Comparison of ENCODE assay signal across 8 cellular contexts in genomic region chr5:78509884-78510769, GRCh38.
DNase-seq lines count a peak whose midpoint lies in the region; ATAC-seq and TF ChIP-seq lines count a peak whose summit lies in the region.

No MANE protein-coding gene starts in this region.

- H3K9me3 Mint-ChIP-seq in GM23338, result no peaks in the 10 kb centered on the region

- H3K36me3 Mint-ChIP-seq in GM23338 (ENCODE audit: low read depth), result peaks cover 5% of the 10 kb centered on the region

- peaks cover 46% of the 10 kb centered on the region for H3K4me1 Mint-ChIP-seq in GM23338

- peaks cover 28% of the 10 kb centered on the region for H3K4me1 ChIP-seq in GM23338 (ENCODE audit: insufficient read depth)

- 0 out of 2 replicates have a peak, but pooled peaks cover 4% of the 10 kb centered on the region for H3F3A ChIP-seq in GM23338 (replicated peaks; ENCODE audit: low read depth)

- H4K20me1 ChIP-seq in GM23338 (replicated peaks; ENCODE audit: insufficient read depth), result peaks cover 12% of the 10 kb centered on the region

- ATAC-seq in GM23338 (peak; percentile 94), omental fat pad (ENCODE audit: low FRiP score) (peak; percentile 45)

- H3K4me3 Mint-ChIP-seq in GM23338, result peak overlapping the region; percentile 62

- H3K79me2 ChIP-seq in GM23338 (replicated peaks; ENCODE audit: insufficient read depth), result peaks cover 59% of the 10 kb centered on the region

- H3K9me2 ChIP-seq in GM23338 (ENCODE audit: insufficient read depth), result no peaks in the 10 kb centered on the region

- H3K27ac ChIP-seq in GM23338 (ENCODE audit: low read depth), result no peak overlapping the region

- no peaks in the 10 kb centered on the region for H3K27me3 ChIP-seq in GM23338 (ENCODE audit: insufficient read depth)

- H3K27me3 Mint-ChIP-seq in GM23338 (ENCODE audit: insufficient read depth, low read depth, poor library complexity), result peaks cover 5% of the 10 kb centered on the region

- no peak for TF ChIP-seq CTCF in GM10266 (IDR thresholded peaks at IDR 0.05; ENCODE audit: control insufficient read depth, insufficient read depth, low read depth, missing control alignments)
- TF ChIP-seq CTCF in GM23338 (conservative IDR thresholded peaks at IDR 0.05; ENCODE audit: low read depth in 2 of 2), result peak; percentile 40 to 48
- TF ChIP-seq CTCF in omental fat pad (IDR thresholded peaks at IDR 0.05), result no peak

- peak overlapping the region; percentile 61; the same call in 1 of the 2 replicates for H3K27ac Mint-ChIP-seq in GM23338

- H3K36me3 ChIP-seq in GM23338 (ENCODE audit: insufficient read depth), result no peaks in the 10 kb centered on the region

- no peak overlapping the region for H2AFZ ChIP-seq in GM23338

- peak; percentile 62 for DNase-seq in GM10266 (ENCODE audit: extremely low spot score)
- DNase-seq in GM23338 (ENCODE audit: low spot score), result peak; percentile 84
- DNase-seq in NAMALWA (ENCODE audit: low spot score), result peak; percentile 44
- peak; percentile 72 for DNase-seq in activated effector memory CD4-positive, alpha-beta T cell treated with anti-CD3 and anti-CD28 coated beads, Interleukin-2, amount 50 U/mL, for 16 hours
- DNase-seq in globus pallidus (ENCODE audit: low spot score), result peak; percentile 61
- no peak for DNase-seq in omental fat pad (ENCODE audit: low spot score)
- DNase-seq in NCI-H2171 treated with DMSO at 0.1 percent for 48 hours (lab: John Stamatoyannopoulos, UW), result no peak
- no peak for DNase-seq in NCI-H82 (lab: John Stamatoyannopoulos, UW)

- H3K4me3 ChIP-seq in GM23338, result peak overlapping the region; percentile 53

- peak overlapping the region; percentile 90 for H3K4me2 ChIP-seq in GM23338

TF ChIP-seq in GM23338, 12 proteins besides CTCF, POLR2A, EP300 and RAD21:
- TF ChIP-seq ZNF114 (CRISPR knock-in tag; IDR thresholded peaks at IDR 0.05) (no peak), ZNF462 (CRISPR knock-in tag; IDR thresholded peaks at IDR 0.05) (no peak), ZNF331 (CRISPR knock-in tag; IDR thresholded peaks at IDR 0.05; ENCODE audit: low read depth) (no peak), EZH2 (IDR thresholded peaks at IDR 0.05; ENCODE audit: low read depth, unreplicated experiment) (no peak), EZH2phosphoT487 (IDR thresholded peaks at IDR 0.05; ENCODE audit: unreplicated experiment) (no peak), POLR2AphosphoS5 (IDR thresholded peaks at IDR 0.05; ENCODE audit: low read depth) (no peak), NANOG (IDR thresholded peaks at IDR 0.05; ENCODE audit: borderline replicate concordance) (no peak), CREB1 (CRISPR knock-in tag; IDR thresholded peaks at IDR 0.05; ENCODE audit: low read depth) (no peak), JUNB (IDR thresholded peaks at IDR 0.05; ENCODE audit: unreplicated experiment) (no peak), STAT1 (IDR thresholded peaks at IDR 0.05; ENCODE audit: unreplicated experiment) (no peak)
- TF ChIP-seq, protein P1, sequence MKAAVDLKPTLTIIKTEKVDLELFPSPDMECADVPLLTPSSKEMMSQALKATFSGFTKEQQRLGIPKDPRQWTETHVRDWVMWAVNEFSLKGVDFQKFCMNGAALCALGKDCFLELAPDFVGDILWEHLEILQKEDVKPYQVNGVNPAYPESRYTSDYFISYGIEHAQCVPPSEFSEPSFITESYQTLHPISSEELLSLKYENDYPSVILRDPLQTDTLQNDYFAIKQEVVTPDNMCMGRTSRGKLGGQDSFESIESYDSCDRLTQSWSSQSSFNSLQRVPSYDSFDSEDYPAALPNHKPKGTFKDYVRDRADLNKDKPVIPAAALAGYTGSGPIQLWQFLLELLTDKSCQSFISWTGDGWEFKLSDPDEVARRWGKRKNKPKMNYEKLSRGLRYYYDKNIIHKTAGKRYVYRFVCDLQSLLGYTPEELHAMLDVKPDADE (IDR thresholded peaks at IDR 0.05), result no peak
- TF ChIP-seq, protein P2, sequence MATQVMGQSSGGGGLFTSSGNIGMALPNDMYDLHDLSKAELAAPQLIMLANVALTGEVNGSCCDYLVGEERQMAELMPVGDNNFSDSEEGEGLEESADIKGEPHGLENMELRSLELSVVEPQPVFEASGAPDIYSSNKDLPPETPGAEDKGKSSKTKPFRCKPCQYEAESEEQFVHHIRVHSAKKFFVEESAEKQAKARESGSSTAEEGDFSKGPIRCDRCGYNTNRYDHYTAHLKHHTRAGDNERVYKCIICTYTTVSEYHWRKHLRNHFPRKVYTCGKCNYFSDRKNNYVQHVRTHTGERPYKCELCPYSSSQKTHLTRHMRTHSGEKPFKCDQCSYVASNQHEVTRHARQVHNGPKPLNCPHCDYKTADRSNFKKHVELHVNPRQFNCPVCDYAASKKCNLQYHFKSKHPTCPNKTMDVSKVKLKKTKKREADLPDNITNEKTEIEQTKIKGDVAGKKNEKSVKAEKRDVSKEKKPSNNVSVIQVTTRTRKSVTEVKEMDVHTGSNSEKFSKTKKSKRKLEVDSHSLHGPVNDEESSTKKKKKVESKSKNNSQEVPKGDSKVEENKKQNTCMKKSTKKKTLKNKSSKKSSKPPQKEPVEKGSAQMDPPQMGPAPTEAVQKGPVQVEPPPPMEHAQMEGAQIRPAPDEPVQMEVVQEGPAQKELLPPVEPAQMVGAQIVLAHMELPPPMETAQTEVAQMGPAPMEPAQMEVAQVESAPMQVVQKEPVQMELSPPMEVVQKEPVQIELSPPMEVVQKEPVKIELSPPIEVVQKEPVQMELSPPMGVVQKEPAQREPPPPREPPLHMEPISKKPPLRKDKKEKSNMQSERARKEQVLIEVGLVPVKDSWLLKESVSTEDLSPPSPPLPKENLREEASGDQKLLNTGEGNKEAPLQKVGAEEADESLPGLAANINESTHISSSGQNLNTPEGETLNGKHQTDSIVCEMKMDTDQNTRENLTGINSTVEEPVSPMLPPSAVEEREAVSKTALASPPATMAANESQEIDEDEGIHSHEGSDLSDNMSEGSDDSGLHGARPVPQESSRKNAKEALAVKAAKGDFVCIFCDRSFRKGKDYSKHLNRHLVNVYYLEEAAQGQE (IDR thresholded peaks at IDR 0.05; ENCODE audit: unreplicated experiment), result no peak
TF ChIP-seq in GM23338: peak in this region for 0.

Comparison
In these comparisons a context has a peak if more than half of its experiments do, and no peak if none do; other contexts are left out.
1. DNase-seq: peak in GM10266 (single experiment), GM23338 (single experiment), NAMALWA (single experiment), activated effector memory CD4-positive, alpha-beta T cell treated with anti-CD3 and anti-CD28 coated beads, Interleukin-2, amount 50 U/mL, for 16 hours (single experiment) and globus pallidus (single experiment); none in omental fat pad (single experiment), NCI-H2171 treated with DMSO at 0.1 percent for 48 hours (single experiment) and NCI-H82 (single experiment).
2. CTCF ChIP-seq: peak in GM23338 (2 of 2); none in GM10266 (single experiment) and omental fat pad (0 of 3).